In genomic region chr1:227734858-227735780, GRCh38 we compare ENCODE assay signal across 1 cellular context.
A peak's percentile ranks its signal among the peaks of the same experiment; 100 is the strongest.
TF ChIP-seq lines count a peak whose summit lies in the region.

TSS of gene JMJD4 (minus strand) at chr1:227735302. CDS start at chr1:227735273, 29 bp downstream.
TSS of gene SNAP47 (plus strand) at chr1:227735435. CDS start at chr1:227747737, 12,302 bp downstream.

TF ChIP-seq in HepG2, 621 proteins besides CTCF, POLR2A, EP300 and RAD21 (continued from another document and continues in another):
- TF ChIP-seq RORA (CRISPR knock-in tag; IDR thresholded peaks at IDR 0.05) (no peak), PRMT3 (CRISPR knock-in tag; IDR thresholded peaks at IDR 0.05; ENCODE audit: borderline replicate concordance, low read depth) (peak; percentile 87; the same call in 1 of the 2 replicates), FOXA1 (IDR thresholded peaks at IDR 0.05) (no peak), FOXA1 (CRISPR knock-in tag; IDR thresholded peaks at IDR 0.05) (peak; percentile 45; the same call in 1 of the 2 replicates), TCF7L2 (IDR thresholded peaks at IDR 0.05; ENCODE audit: low read depth, low read length) (no peak), KLF11 (CRISPR knock-in tag; IDR thresholded peaks at IDR 0.05) (0 out of 2 replicates have a peak, but pooled peaks have one; percentile 55), XRCC5 (optimal IDR thresholded peaks at IDR 0.05; ENCODE audit: low read length) (peak; percentile 99), FOSL1 (CRISPR knock-in tag; IDR thresholded peaks at IDR 0.05; ENCODE audit: borderline replicate concordance) (peak; percentile 50; the same call in 1 of the 2 replicates), ZNF431 (CRISPR knock-in tag; IDR thresholded peaks at IDR 0.05; ENCODE audit: borderline replicate concordance, low read depth) (peak; percentile 28; the same call in 1 of the 2 replicates), CENPT (CRISPR knock-in tag; IDR thresholded peaks at IDR 0.05; ENCODE audit: low read depth) (0 out of 2 replicates have a peak, but pooled peaks have one; percentile 25), ZNF446 (CRISPR knock-in tag; IDR thresholded peaks at IDR 0.05) (peak; percentile 74; the same call in 1 of the 2 replicates), ZFP1 (CRISPR knock-in tag; IDR thresholded peaks at IDR 0.05) (peak; percentile 80), FOXP4 (CRISPR knock-in tag; IDR thresholded peaks at IDR 0.05) (0 out of 2 replicates have a peak, but pooled peaks have one; percentile 38), WIZ (CRISPR knock-in tag; IDR thresholded peaks at IDR 0.05) (peak; percentile 74; the same call in 1 of the 2 replicates), JUN (CRISPR knock-in tag; IDR thresholded peaks at IDR 0.05) (peak; percentile 64; the same call in 1 of the 2 replicates), PRDM10 (CRISPR knock-in tag; IDR thresholded peaks at IDR 0.05; ENCODE audit: low read depth) (0 out of 2 replicates have a peak, but pooled peaks have one; percentile 29), SNAPC4 (CRISPR knock-in tag; IDR thresholded peaks at IDR 0.05) (no peak), MTERF4 (CRISPR knock-in tag; IDR thresholded peaks at IDR 0.05) (peak; percentile 78; the same call in 1 of the 2 replicates), REL (CRISPR knock-in tag; conservative IDR thresholded peaks at IDR 0.05) (peak; percentile 64; the same call in 1 of the 2 replicates), MXD4 (CRISPR knock-in tag; IDR thresholded peaks at IDR 0.05) (peak; percentile 92), HBP1 (CRISPR knock-in tag; IDR thresholded peaks at IDR 0.05; ENCODE audit: low read depth) (peak; percentile 59; the same call in 1 of the 2 replicates), POLR2G (IDR thresholded peaks at IDR 0.05; ENCODE audit: low read depth, low read length) (peak; percentile 85), KDM3A (CRISPR knock-in tag; IDR thresholded peaks at IDR 0.05; ENCODE audit: low read depth) (peak; percentile 87; the same call in 1 of the 2 replicates), NFAT5 (CRISPR knock-in tag; IDR thresholded peaks at IDR 0.05) (peak; percentile 88; the same call in 1 of the 2 replicates), BCL3 (CRISPR knock-in tag; IDR thresholded peaks at IDR 0.05) (peak; percentile 93; the same call in 1 of the 2 replicates), ZFAT (CRISPR knock-in tag; conservative IDR thresholded peaks at IDR 0.05) (no peak; the same call in 1 of the 2 replicates), ZNF333 (CRISPR knock-in tag; IDR thresholded peaks at IDR 0.05; ENCODE audit: borderline replicate concordance) (peak; percentile 92), ZNF570 (CRISPR knock-in tag; IDR thresholded peaks at IDR 0.05; ENCODE audit: borderline replicate concordance) (no peak), ZSCAN31 (CRISPR knock-in tag; IDR thresholded peaks at IDR 0.05; ENCODE audit: low read depth) (peak; percentile 93), THAP7 (CRISPR knock-in tag; IDR thresholded peaks at IDR 0.05) (peak; percentile 95), GLMP (CRISPR knock-in tag; IDR thresholded peaks at IDR 0.05; ENCODE audit: borderline replicate concordance) (no peak), ZNF841 (CRISPR knock-in tag; IDR thresholded peaks at IDR 0.05; ENCODE audit: borderline replicate concordance) (0 out of 2 replicates have a peak, but pooled peaks have one; percentile 23), ZNF644 (CRISPR knock-in tag; IDR thresholded peaks at IDR 0.05; ENCODE audit: low read depth) (0 out of 2 replicates have a peak, but pooled peaks have one; percentile 23), ISL2 (CRISPR knock-in tag; IDR thresholded peaks at IDR 0.05) (peak; percentile 86)
